ENCODE assay signal across 8 cellular contexts in genomic region chr10:46597616-46598246, GRCh38.
DNase-seq lines count a peak whose midpoint lies in the region; ATAC-seq, FAIRE-seq and TF ChIP-seq lines count a peak whose summit lies in the region.
"Not testable (repeated sequence)": the region's sequence is repeated elsewhere in the genome, so short reads cannot be mapped to it uniquely, and the experiment has no call there.

No MANE protein-coding gene starts in this region.

- H3K4me3 ChIP-seq in ACC112 (ENCODE audit: low read depth, low read length) (peak overlapping the region; percentile 75), iPS-18c (ENCODE audit: insufficient read depth, low read depth, low read length) (peak overlapping the region; percentile 38; the same call in 1 of the 2 replicates), parathyroid adenoma (ENCODE audit: low read depth, low read length) (peak overlapping the region; percentile 44)

- H3K27me3 ChIP-seq in ACC112 (ENCODE audit: insufficient read depth, low read length); parathyroid adenoma (ENCODE audit: control insufficient read depth, insufficient read depth, low read length): not testable (repeated sequence)

- peak; percentile 93 for FAIRE-seq in HTR-8/SVneo (lab: Jason Lieb, UNC)

- H3K27ac Mint-ChIP-seq in dendritic cell treated with granulocyte-macrophage colony-stimulating factor and Interleukin-4, amounts not matched to agents 40 ng/mL and 50 ng/mL, for 4 days = peak overlapping the region; percentile 55

- H3K4me1 ChIP-seq in ACC112 (ENCODE audit: control insufficient read depth, insufficient read depth, low read length, unreplicated experiment); parathyroid adenoma: not testable (repeated sequence)

- H3K9ac ChIP-seq in parathyroid adenoma = not testable (repeated sequence)

- peak; percentile 12 for TF ChIP-seq CTCF in parathyroid adenoma (IDR thresholded peaks at IDR 0.05)

- H3K9me3 ChIP-seq in iPS-18c (ENCODE audit: control insufficient read depth, insufficient read depth, low read length); parathyroid adenoma (ENCODE audit: control insufficient read depth, low read length): not testable (repeated sequence)

- peak overlapping the region; percentile 71 for H3K4me3 Mint-ChIP-seq in dendritic cell treated with granulocyte-macrophage colony-stimulating factor and Interleukin-4, amounts not matched to agents 40 ng/mL and 50 ng/mL, for 4 days

- H3K36me3 Mint-ChIP-seq in dendritic cell treated with granulocyte-macrophage colony-stimulating factor and Interleukin-4, amounts not matched to agents 40 ng/mL and 50 ng/mL, for 4 days (ENCODE audit: low read depth) = not testable (repeated sequence)

- ATAC-seq in GM18907 (IDR thresholded peaks at IDR 0.05; ENCODE audit: unreplicated experiment) (peak; percentile 88), HG02610 (IDR thresholded peaks at IDR 0.05; ENCODE audit: unreplicated experiment) (peak; percentile 81)

- H2AFZ ChIP-seq in ACC112 (ENCODE audit: low read length, unreplicated experiment) = not testable (repeated sequence)
- H2AFZ ChIP-seq in parathyroid adenoma = peak overlapping the region; percentile 80

- H3K36me3 ChIP-seq in ACC112 (ENCODE audit: insufficient read depth, low read length); parathyroid adenoma (ENCODE audit: control insufficient read depth, insufficient read depth, low read length): not testable (repeated sequence)

- H3K4me1 Mint-ChIP-seq in dendritic cell treated with granulocyte-macrophage colony-stimulating factor and Interleukin-4, amounts not matched to agents 40 ng/mL and 50 ng/mL, for 4 days (ENCODE audit: low read depth) = not testable (repeated sequence)

- intact Hi-C loops in dendritic cell treated with granulocyte-macrophage colony-stimulating factor and Interleukin-4, amounts not matched to agents 40 ng/mL and 50 ng/mL, for 4 days (cut with micrococcal nuclease) = not testable (repeated sequence)

- not testable (repeated sequence) for H3K27ac ChIP-seq in ACC112 (ENCODE audit: low read depth, low read length)
- H3K27ac ChIP-seq in parathyroid adenoma = peak overlapping the region; percentile 63

- not testable (repeated sequence) for H3K9me3 Mint-ChIP-seq in dendritic cell treated with granulocyte-macrophage colony-stimulating factor and Interleukin-4, amounts not matched to agents 40 ng/mL and 50 ng/mL, for 4 days

- H3K79me2 ChIP-seq in ACC112 (ENCODE audit: control insufficient read depth, insufficient read depth, low read length, unreplicated experiment); parathyroid adenoma: not testable (repeated sequence)

- not testable (repeated sequence) for H3K27me3 Mint-ChIP-seq in dendritic cell treated with granulocyte-macrophage colony-stimulating factor and Interleukin-4, amounts not matched to agents 40 ng/mL and 50 ng/mL, for 4 days

- not testable (repeated sequence) for DNase-seq in HTR-8/SVneo (ENCODE audit: insufficient read length, low spot score)
- peak; percentile 55 for DNase-seq in activated T-cell treated with anti-CD3 and anti-CD28 coated beads, Interleukin-2, amount 50 U/mL, for 1 hour

- peak overlapping the region; percentile 51 for H3K4me2 ChIP-seq in parathyroid adenoma (ENCODE audit: low read length)
